9 cellular contexts compared by ENCODE assay signal in the genomic region with DNA sequence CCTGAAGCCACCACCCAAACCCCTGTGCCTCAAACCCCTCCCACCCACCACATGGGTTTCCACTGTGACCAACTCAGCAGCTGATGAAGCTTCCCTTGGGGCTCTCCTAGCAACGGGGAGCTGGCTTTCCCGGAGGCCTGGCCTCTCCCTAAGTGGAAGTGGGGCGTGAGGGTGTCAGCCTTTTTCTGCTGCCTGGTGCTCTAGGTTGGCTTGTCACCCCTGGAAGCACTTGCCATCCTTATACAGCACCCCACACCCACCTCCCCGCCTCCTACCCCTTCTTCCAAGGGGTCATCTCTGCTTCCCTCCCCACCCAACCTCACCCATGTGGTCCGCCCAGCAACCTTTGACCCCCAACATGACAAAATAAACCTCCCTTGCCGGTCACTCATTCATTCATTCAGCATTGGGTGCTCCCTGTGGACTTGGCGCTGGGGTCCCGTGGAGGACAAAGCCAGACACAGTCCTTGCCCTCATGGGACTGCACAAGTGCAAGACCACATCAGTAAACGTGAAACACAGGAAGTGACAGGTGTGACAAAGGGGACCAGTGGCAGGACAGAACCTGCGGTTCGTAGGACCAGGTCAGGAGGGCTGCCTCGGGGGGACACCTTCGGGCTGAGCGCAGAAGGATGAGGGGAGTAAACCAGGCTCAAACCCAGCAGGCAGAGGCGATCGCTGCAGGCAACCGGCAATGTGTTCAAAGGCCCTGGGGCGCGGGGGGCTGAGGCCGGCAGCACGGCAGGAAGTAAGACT.
A peak's percentile ranks its signal among the peaks of the same experiment; 100 is the strongest.
DNase-seq lines count a peak whose midpoint lies in the region; ATAC-seq and TF ChIP-seq lines count a peak whose summit lies in the region.
"Had no signal": no experiment of that assay in that cellular context is flagged by ENCODE, and none has a peak within 500 bp of the region (broad histone marks: within the 10 kb centered on the region; RNA-seq: fewer than 3 reads in every experiment).

No MANE protein-coding gene starts in this region.

- H3K27me3 Mint-ChIP-seq in GM23338 (ENCODE audit: insufficient read depth, low read depth, poor library complexity), result peaks cover 3% of the 10 kb centered on the region

- no peak overlapping the region for H2AFZ ChIP-seq in ACC112 (ENCODE audit: low read length, unreplicated experiment)
- H2AFZ ChIP-seq in GM23338, result no peak overlapping the region

- in situ Hi-C loops in GM13977 (cut with MboI; ENCODE audit: low pct_unique_long_range_greater_than_20kb, low sequenced_read_pairs, unreplicated experiment), result loop anchor here (10.0 to 25.0 kb wide), 2 partner anchors 169 to 686 kb away; no protein-coding TSS in a partner anchor

- no peaks in the 10 kb centered on the region; the same call in 2 of the 3 replicates for H3K9me3 Mint-ChIP-seq in GM23338

- H3K4me1 ChIP-seq in ACC112 (ENCODE audit: control insufficient read depth, insufficient read depth, low read length, unreplicated experiment) (peaks cover 48% of the 10 kb centered on the region), GM23338 (ENCODE audit: insufficient read depth) (no peaks in the 10 kb centered on the region), adipocyte (ENCODE audit: control insufficient read depth, insufficient read depth, low read length) (peaks cover 43% of the 10 kb centered on the region), mucosa of descending colon (ENCODE audit: low read depth) (peaks cover 62% of the 10 kb centered on the region)

- intact Hi-C loops in mucosa of descending colon (cut with DNase I, micrococcal nuclease), result no loop called here

- H3K27ac ChIP-seq in ACC112 (ENCODE audit: low read depth, low read length) (peak overlapping the region; percentile 100), GM23338 (ENCODE audit: low read depth) (no peak overlapping the region)

- no peaks in the 10 kb centered on the region for H3K27me3 ChIP-seq in ACC112 (ENCODE audit: insufficient read depth, low read length)
- H3K27me3 ChIP-seq in GM23338 (ENCODE audit: insufficient read depth), result no peaks in the 10 kb centered on the region
- H3K27me3 ChIP-seq in adipocyte (replicated peaks; ENCODE audit: control insufficient read depth, insufficient read depth, low read length), result no peaks in the 10 kb centered on the region

- TF ChIP-seq CTCF in GM23338 (conservative IDR thresholded peaks at IDR 0.05; ENCODE audit: low read depth in 2 of 2), result no peak
- TF ChIP-seq CTCF in mucosa of descending colon (IDR thresholded peaks at IDR 0.05), result no peak
- TF ChIP-seq CTCF in GM13977 (IDR thresholded peaks at IDR 0.05; ENCODE audit: extremely low read depth, insufficient read depth, missing control alignments), result no peak

- peak overlapping the region; percentile 11; the same call in 1 of the 2 replicates for H3K4me3 ChIP-seq in ACC112 (ENCODE audit: low read depth, low read length)
- no peak overlapping the region for H3K4me3 ChIP-seq in GM23338
- H3K4me3 ChIP-seq in adipocyte (ENCODE audit: low read length), result peak overlapping the region; percentile 47
- H3K4me3 ChIP-seq in mucosa of descending colon, result no peak overlapping the region

- DNase-seq in GM23338 (ENCODE audit: low spot score) (no peak), adipocyte (ENCODE audit: low read depth) (peak; percentile 39), mucosa of descending colon (peak; percentile 40 to 64 (median 56)), NCI-H1417 (lab: John Stamatoyannopoulos, UW) (no peak), GM13977 (ENCODE audit: low spot score) (no peak), DMS53 (lab: John Stamatoyannopoulos, UW) (no peak)
- DNase-seq: NCI-H1105 treated with DMSO at 0.1 percent for 48 hours had no signal

- ATAC-seq in GM23338 (no peak), mucosa of descending colon (peak; percentile 1), esophagus mucosa (no peak)

- no peak overlapping the region for H3K4me3 Mint-ChIP-seq in GM23338

- H3K4me1 Mint-ChIP-seq in GM23338, result peaks cover 21% of the 10 kb centered on the region

- peaks cover 3% of the 10 kb centered on the region; the same call in 1 of the 2 replicates for H3K36me3 ChIP-seq in ACC112 (ENCODE audit: insufficient read depth, low read length)
- H3K36me3 ChIP-seq in GM23338 (ENCODE audit: insufficient read depth), result no peaks in the 10 kb centered on the region
- peaks cover 12% of the 10 kb centered on the region for H3K36me3 ChIP-seq in adipocyte (ENCODE audit: control insufficient read depth, insufficient read depth, low read length, severe bottlenecking)
- H3K36me3 ChIP-seq in mucosa of descending colon (ENCODE audit: low read depth), result no peaks in the 10 kb centered on the region

- H3K9me3 ChIP-seq in adipocyte (ENCODE audit: control insufficient read depth, low read length) (no peaks in the 10 kb centered on the region), mucosa of descending colon (no peaks in the 10 kb centered on the region)

- peak overlapping the region; percentile 40; the same call in 1 of the 2 replicates for H3K27ac Mint-ChIP-seq in GM23338

- no peaks in the 10 kb centered on the region for H3F3A ChIP-seq in GM23338 (replicated peaks; ENCODE audit: low read depth)

- no peaks in the 10 kb centered on the region; the same call in 2 of the 3 replicates for H3K36me3 Mint-ChIP-seq in GM23338 (ENCODE audit: low read depth)

- H3K9me2 ChIP-seq in GM23338 (ENCODE audit: insufficient read depth), result no peaks in the 10 kb centered on the region

- H3K9ac ChIP-seq in adipocyte (ENCODE audit: low read length), result peak overlapping the region; percentile 57

- H3K79me2 ChIP-seq in ACC112 (ENCODE audit: control insufficient read depth, insufficient read depth, low read length, unreplicated experiment) (peaks cover 81% of the 10 kb centered on the region), GM23338 (replicated peaks; ENCODE audit: insufficient read depth) (peaks cover 14% of the 10 kb centered on the region)

- H4K20me1 ChIP-seq in GM23338 (replicated peaks; ENCODE audit: insufficient read depth), result peaks cover 4% of the 10 kb centered on the region; the same call in 1 of the 2 replicates

- no peak overlapping the region for H3K4me2 ChIP-seq in GM23338

TF ChIP-seq in GM23338, 12 proteins besides CTCF, POLR2A, EP300 and RAD21:
- TF ChIP-seq EZH2phosphoT487 (IDR thresholded peaks at IDR 0.05; ENCODE audit: unreplicated experiment) (no peak), POLR2AphosphoS5 (IDR thresholded peaks at IDR 0.05; ENCODE audit: low read depth) (no peak), EZH2 (IDR thresholded peaks at IDR 0.05; ENCODE audit: low read depth, unreplicated experiment) (no peak)

Comparison
In these comparisons a context has a peak if more than half of its experiments do, and no peak if none do; other contexts are left out.
1. H3K4me3 ChIP-seq: peak in ACC112 (single experiment) and adipocyte (single experiment); none in GM23338 (single experiment) and mucosa of descending colon (single experiment).
2. DNase-seq: peak in adipocyte (single experiment) and mucosa of descending colon (3 of 3); none in GM23338 (single experiment), NCI-H1417 (0 of 3), GM13977 (single experiment) and DMS53 (single experiment).